ENCODE assay signal across 21 cellular contexts in the genomic region with DNA sequence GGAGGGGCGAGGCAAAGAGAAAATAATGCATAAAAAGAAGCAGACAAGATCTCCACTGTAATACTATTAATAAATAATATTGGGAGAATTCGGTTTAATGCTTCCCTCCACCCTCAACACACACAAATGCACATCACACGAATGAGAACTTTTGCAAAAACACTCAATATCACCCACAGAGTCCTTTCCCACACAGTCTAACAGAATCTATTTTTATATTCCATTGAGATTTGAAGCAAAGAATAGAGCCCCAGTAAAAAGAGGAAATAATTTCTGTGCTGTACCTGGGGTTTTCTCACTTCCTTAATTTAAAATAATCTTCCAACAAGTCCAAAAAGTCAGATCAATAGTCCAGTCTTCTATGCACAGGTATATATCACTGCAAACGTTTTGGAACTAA. TPM values are rescaled to one million over a fixed set of nuclear protein-coding genes. Genes with fewer than 3 reads are reported as not detected.
A peak's percentile ranks its signal among the peaks of the same experiment; 100 is the strongest.
DNase-seq lines count a peak whose midpoint lies in the region; ATAC-seq, FAIRE-seq and TF ChIP-seq lines count a peak whose summit lies in the region.
"Had no signal": no experiment of that assay in that cellular context is flagged by ENCODE, and none has a peak within 500 bp of the region (broad histone marks: within the 10 kb centered on the region; RNA-seq: fewer than 3 reads in every experiment).

No MANE protein-coding gene starts in this region.

- H3K4me3 ChIP-seq in BLaER1 treated with 17β-estradiol and CSF1 and Interleukin-3, amounts not matched to agents 10 nM and 100 nM: peak overlapping the region in 9 of 10 experiments; percentile 23 to 49 (median 37); a peak in 14 of 20 replicates
- no peak overlapping the region for H3K4me3 ChIP-seq in GM12878
- H3K4me3 ChIP-seq: tibial artery had no signal

- no peak overlapping the region for H2AFZ ChIP-seq in GM12878 (ENCODE audit: control insufficient read depth, low read depth, low read length)

- TF ChIP-seq RAD21 in GM12878 (IDR thresholded peaks at IDR 0.05; ENCODE audit: insufficient read depth, low read depth, low read length): no peak

- CTCF ChIA-PET in GM12878 (lab: Yijun Ruan, JAX): interaction anchor here (1.1 to 11.7 kb wide), 2 partner anchors 14 to 53 kb away, joined by 3 to 133 read pairs; no protein-coding TSS in a partner anchor

- TF ChIP-seq POLR2A in GM12878 (IDR thresholded peaks at IDR 0.05; ENCODE audit: low read depth, low read length): no peak

- in situ Hi-C loops in GM12878 (cut with MboI): no loop called here

- no TSS peak for BruUV-seq in GM12878 (replicated peaks; lab: Mats Ljungman, UMichigan)

- 13% methylated on average over 4 of the region's 4 CpGs for WGBS in GM12878 (ENCODE audit: insufficient coverage, insufficient replicate concordance, low lambda C conversion rate, missing lambda C conversion rate)

- no peak for TF ChIP-seq CTCF in GM12878 (IDR thresholded peaks at IDR 0.05 in 2 of 3, conservative IDR thresholded peaks at IDR 0.05 in 1 of 3; ENCODE audit: control insufficient read depth in 2 of 3, extremely low read depth in 1 of 3, insufficient read depth in 1 of 3, low read depth in 3 of 3, low read length in 3 of 3)

- intact Hi-C loops in GM12878 (cut with micrococcal nuclease; ENCODE audit: unreplicated experiment): no loop called here

- POLR2A ChIA-PET in GM12878 (lab: Charles Lee): interaction anchor here (0.9 to 9.2 kb wide), 3 partner anchors 11 to 31 kb away, joined by 3 to 138 read pairs (median 3); no protein-coding TSS in a partner anchor

- peaks cover 94 to 100% (median 99%) of the 10 kb centered on the region in 10 experiments for H3K4me1 ChIP-seq in BLaER1 treated with 17β-estradiol and CSF1 and Interleukin-3, amounts not matched to agents 10 nM and 100 nM
- peaks cover 47% of the 10 kb centered on the region for H3K4me1 ChIP-seq in GM12878 (ENCODE audit: control insufficient read depth, insufficient read depth, low read length)
- H3K4me1 ChIP-seq: tibial artery had no signal

- peak overlapping the region; percentile 39 to 68 (median 55); a peak in 12 of 22 replicates for H3K9ac ChIP-seq in BLaER1 treated with 17β-estradiol and CSF1 and Interleukin-3, amounts not matched to agents 10 nM and 100 nM
- 0 out of 2 replicates have a peak overlapping the region, but pooled peaks have one; percentile 7 for H3K9ac ChIP-seq in GM12878 (ENCODE audit: control insufficient read depth, insufficient read depth, low read length)

- H4K20me1 ChIP-seq in BLaER1 treated with 17β-estradiol and CSF1 and Interleukin-3, amounts not matched to agents 10 nM and 100 nM: peaks cover 27 to 100% (median 96%) of the 10 kb centered on the region in 11 experiments
- no peaks in the 10 kb centered on the region for H4K20me1 ChIP-seq in GM12878 (ENCODE audit: control insufficient read depth, insufficient read depth)

- FAIRE-seq in GM12878 (lab: Jason Lieb, UNC): peak; percentile 65
- FAIRE-seq: HTR-8/SVneo had no signal

- peak; percentile 71 to 81; a peak in 3 of 4 replicates for TF ChIP-seq EP300 in GM12878 (IDR thresholded peaks at IDR 0.05; ENCODE audit: borderline replicate concordance in 1 of 2, control insufficient read depth in 1 of 2, low read depth in 2 of 2, low read length in 2 of 2)

- RAD21 ChIA-PET in GM12878 (lab: Charles Lee; ENCODE audit: unreplicated experiment): interaction anchor here (1.1 to 5.4 kb wide), 6 partner anchors 8 to 54 kb away, joined by 3 to 75 read pairs (median 6); no protein-coding TSS in a partner anchor

- H3K36me3 ChIP-seq in BLaER1 treated with 17β-estradiol and CSF1 and Interleukin-3, amounts not matched to agents 10 nM and 100 nM: peaks cover 68 to 95% (median 90%) of the 10 kb centered on the region in 11 experiments
- peaks cover 0 to 6% of the 10 kb centered on the region in 2 experiments; a peak in 2 of 4 replicates for H3K36me3 ChIP-seq in GM12878 (ENCODE audit: control insufficient read depth in 2 of 2, insufficient read depth in 2 of 2, low read length in 1 of 2)
- H3K36me3 ChIP-seq: tibial artery had no signal

- H3K79me2 ChIP-seq in GM12878 (ENCODE audit: control insufficient read depth, insufficient read depth, low read length): peaks cover 67% of the 10 kb centered on the region

- peak overlapping the region; percentile 3 to 79 (median 46); a peak in 17 of 22 replicates for H3K27ac ChIP-seq in BLaER1 treated with 17β-estradiol and CSF1 and Interleukin-3, amounts not matched to agents 10 nM and 100 nM
- H3K27ac ChIP-seq in GM12878 (ENCODE audit: control insufficient read depth, insufficient read depth): peak overlapping the region; percentile 85
- H3K27ac ChIP-seq: C4-2B, tibial artery had no signal

- ATAC-seq in HG02885 (IDR thresholded peaks at IDR 0.05; ENCODE audit: poor library complexity, unreplicated experiment) (peak; percentile 35), GM12878 (peak; percentile 12), HG03457 (IDR thresholded peaks at IDR 0.05; ENCODE audit: unreplicated experiment) (no peak)
- ATAC-seq: naive thymus-derived CD8-positive, alpha-beta T cell; Panc1; SK-N-SH treated with all-trans-retinoic acid at 6 μM for 48 hours had no signal

- DNase-seq in NOMO-1 treated with DMSO at 0.1 percent for 48 hours (lab: John Stamatoyannopoulos, UW; ENCODE audit: unreplicated experiment): peak; percentile 66
- DNase-seq in GM12878 (ENCODE audit: low read depth, low spot score): no peak
- DNase-seq in activated gamma-delta T cell treated with Interleukin-2 at 50 U/mL for 16 hours: no peak
- no peak for DNase-seq in stimulated activated CD4-positive, alpha-beta T cell treated with anti-CD3 and anti-CD28 coated beads, Interleukin-4, amount 100 ng/mL, for 4 hours
- DNase-seq in AG08396 (ENCODE audit: low spot score): no peak
- DNase-seq: activated naive CD8-positive, alpha-beta T cell treated with anti-CD3 and anti-CD28 coated beads for 36 hours; mesendoderm; naive thymus-derived CD8-positive, alpha-beta T cell; NCI-H146; NCI-H2171; NCI-H524 treated with DMSO at 0.1 percent for 48 hours; stimulated activated CD4-positive, alpha-beta T cell treated with anti-CD3 and anti-CD28 coated beads, Interleukin-1b, Interleukin-23, amount 100 ng/mL, for 48 hours; stimulated activated naive CD4-positive, alpha-beta T cell treated with Interleukin-2 at 50 U/mL for 16 hours; tibial artery had no signal

- no peaks in the 10 kb centered on the region for H3K9me3 ChIP-seq in BLaER1 treated with 17β-estradiol and CSF1 and Interleukin-3, amounts not matched to agents 10 nM and 100 nM (replicated peaks in 1 of 11)
- no peaks in the 10 kb centered on the region for H3K9me3 ChIP-seq in GM12878 (replicated peaks; ENCODE audit: control insufficient read depth, insufficient read depth, low read length)
- H3K9me3 ChIP-seq: tibial artery had no signal

- SMC1A ChIA-PET in GM12878 (lab: Charles Lee; ENCODE audit: uncharacterized antibody, unreplicated experiment): interaction anchor here (0.9 to 11.6 kb wide), 9 partner anchors 10 to 61 kb away, joined by 3 to 233 read pairs (median 8); no protein-coding TSS in a partner anchor

- no peaks in the 10 kb centered on the region for H3K27me3 ChIP-seq in BLaER1 treated with 17β-estradiol and CSF1 and Interleukin-3, amounts not matched to agents 10 nM and 100 nM
- H3K27me3 ChIP-seq in GM12878 (replicated peaks in 1 of 2; ENCODE audit: control insufficient read depth in 2 of 2, insufficient read depth in 2 of 2, low read length in 1 of 2): no peaks in the 10 kb centered on the region
- H3K27me3 ChIP-seq: tibial artery had no signal

- peak overlapping the region; percentile 79 to 98 (median 89) for H3K4me2 ChIP-seq in BLaER1 treated with 17β-estradiol and CSF1 and Interleukin-3, amounts not matched to agents 10 nM and 100 nM
- H3K4me2 ChIP-seq in GM12878 (ENCODE audit: control insufficient read depth, insufficient read depth): peak overlapping the region; percentile 77

TF ChIP-seq in GM12878, 131 proteins besides CTCF, POLR2A, EP300 and RAD21 (continues in another document):
- TF ChIP-seq MEF2B (IDR thresholded peaks at IDR 0.05; ENCODE audit: partially characterized antibody, poor library complexity, severe bottlenecking) (peak; percentile 96), JUNB (IDR thresholded peaks at IDR 0.05) (peak; percentile 10; the same call in 1 of the 2 replicates), SMAD1 (IDR thresholded peaks at IDR 0.05; ENCODE audit: low read depth, partially characterized antibody) (peak; percentile 60), IKZF1 (conservative IDR thresholded peaks at IDR 0.05) (peak; percentile 53), ZNF207 (IDR thresholded peaks at IDR 0.05; ENCODE audit: borderline replicate concordance) (no peak), IKZF2 (IDR thresholded peaks at IDR 0.05) (peak; percentile 84 to 89), ESRRA (IDR thresholded peaks at IDR 0.05; ENCODE audit: low read length) (0 out of 2 replicates have a peak, but pooled peaks have one; percentile 34), IRF4 (IDR thresholded peaks at IDR 0.05; ENCODE audit: low read depth, low read length) (0 out of 2 replicates have a peak, but pooled peaks have one; percentile 13), NR2F1 (conservative IDR thresholded peaks at IDR 0.05) (peak; percentile 40; the same call in 1 of the 2 replicates), ZNF217 (IDR thresholded peaks at IDR 0.05) (peak; percentile 62; the same call in 1 of the 2 replicates)

RNA-seq across cellular contexts. Expression of a gene that starts 17.0 kb away (rescaled TPM):
- total RNA-seq in GM12878 (2013; cell fraction: nucleolus; rRNA removed): 528 and 572 TPM in 2 replicates
- 151 and 167 TPM in 2 replicates for total RNA-seq in GM12878 (2014; rRNA removed)
- 143 and 148 TPM in 2 replicates for total RNA-seq in GM12878 (2014; rRNA removed; fragmentation: Illumina TruSeq; extraction: Trizol)
- total RNA-seq in GM12878 (2021): 137 and 142 TPM in 2 replicates
- 51.5 TPM for polyA plus RNA-seq in GM12878 (2011; ENCODE audit: low read depth)
- polyA plus RNA-seq in GM12878 (2011; rRNA removed): 281 and 306 TPM in 2 replicates
- 333 and 336 TPM in 2 replicates for polyA plus RNA-seq in GM12878 (2011; cell fraction: cytosol; rRNA removed)
- 200 and 264 TPM in 2 replicates for polyA plus RNA-seq in GM12878 (2011; cell fraction: nucleus; rRNA removed)
- 66.8 and 75.2 TPM in 2 replicates for polyA plus RNA-seq in GM12878 (2012)
- 107 and 128 TPM in 2 replicates for polyA plus RNA-seq in GM12878 (2014; fragmentation: Illumina TruSeq; extraction: Trizol)
- 10 to 100 TPM; 26.2 to 37.0 TPM for polyA plus RNA-seq in GM12878 (2014; fragmentation: Nextera tagmentation; extraction: Ambion mirVana)
- polyA plus RNA-seq in GM12878 (2014; rRNA removed): 108 and 110 TPM in 2 replicates
- polyA plus RNA-seq in GM12878 (2016; fragmentation: Nextera tagmentation; extraction: Ambion mirVana): 10 to 100 TPM; 92.4 to 93.7 TPM
- polyA minus RNA-seq in GM12878 (2011; rRNA and poly(A)+ RNA removed): 802 and 813 TPM in 2 replicates
- polyA minus RNA-seq in GM12878 (2011; cell fraction: cytosol; rRNA and poly(A)+ RNA removed): 162 and 192 TPM in 2 replicates
- polyA minus RNA-seq in GM12878 (2011; cell fraction: nucleus; rRNA and poly(A)+ RNA removed): 171 and 266 TPM in 2 replicates
